18 cellular contexts compared by ENCODE assay signal in genomic region chr17:69695646-69696045, GRCh38.
"Had no signal": no experiment of that assay in that cellular context is flagged by ENCODE, and none has a peak within 500 bp of the region (broad histone marks: within the 10 kb centered on the region; RNA-seq: fewer than 3 reads in every experiment).

No MANE protein-coding gene starts in this region.

- ATAC-seq: gastrocnemius medialis, heart right ventricle, left cardiac atrium, left lung, left ventricle myocardium superior, lower lobe of right lung, mucosa of descending colon had no signal

- DNase-seq: dermis blood vessel endothelial cell; dorsolateral prefrontal cortex; effector CD4-positive, alpha-beta T cell; effector memory CD4-positive, alpha-beta T cell; foreskin fibroblast; foreskin melanocyte; gastrocnemius medialis; glutamatergic neuron; head of caudate nucleus; heart right ventricle; hippocampal formation; left cardiac atrium; left lung; left ventricle myocardium superior; lower lobe of right lung; mesenchymal stem cell; mucosa of descending colon; naive B cell had no signal
